8 cellular contexts compared by ENCODE assay signal in the genomic region with DNA sequence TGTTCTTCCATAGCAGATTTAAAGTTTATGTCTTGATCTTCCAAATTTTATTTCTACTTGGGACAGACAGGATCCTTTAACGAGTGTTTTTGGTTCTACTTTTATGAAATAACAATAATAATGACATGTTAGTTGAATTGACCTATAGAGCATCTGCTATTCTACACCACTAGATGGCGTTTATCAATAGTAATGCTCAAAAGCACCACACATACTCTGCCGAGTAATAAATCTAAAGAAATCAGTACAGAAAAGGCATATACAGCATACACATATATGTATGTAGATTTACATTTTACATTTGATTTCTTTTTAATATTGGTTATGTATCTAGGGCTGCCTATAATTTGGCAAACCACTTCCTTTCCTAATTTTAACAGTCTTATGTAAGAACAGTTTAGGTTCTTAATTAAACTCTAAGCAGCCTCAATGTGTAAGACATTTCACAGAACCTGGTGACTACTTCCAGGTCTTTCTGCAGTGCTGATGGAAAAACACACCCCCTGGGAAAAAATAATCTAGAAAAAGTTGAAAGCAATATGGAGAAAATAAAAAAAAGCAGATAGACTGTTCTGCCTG. TPM values are rescaled to one million over a fixed set of nuclear protein-coding genes. Genes with fewer than 3 reads are reported as not detected.
DNase-seq lines count a peak whose midpoint lies in the region; ATAC-seq, FAIRE-seq and TF ChIP-seq lines count a peak whose summit lies in the region.

No MANE protein-coding gene starts in this region.

- TF ChIP-seq CTCF in CD4-positive, alpha-beta T cell (IDR thresholded peaks at IDR 0.05): peak; percentile 90
- peak; percentile 56 to 69 (median 67); a peak in 5 of 6 replicates for TF ChIP-seq CTCF in GM12878 (IDR thresholded peaks at IDR 0.05 in 2 of 3, conservative IDR thresholded peaks at IDR 0.05 in 1 of 3; ENCODE audit: control insufficient read depth in 2 of 3, extremely low read depth in 1 of 3, insufficient read depth in 1 of 3, low read depth in 3 of 3, low read length in 3 of 3)
- TF ChIP-seq CTCF in thyroid gland (IDR thresholded peaks at IDR 0.05): peak; percentile 40 to 79 (median 68)

- TF ChIP-seq RAD21 in GM12878 (IDR thresholded peaks at IDR 0.05; ENCODE audit: insufficient read depth, low read depth, low read length): peak; percentile 68

- WGBS in GM12878 (ENCODE audit: insufficient coverage, insufficient replicate concordance, low lambda C conversion rate, missing lambda C conversion rate): 0% methylated on average over 3 of the region's 3 CpGs
- 1 to 4% methylated on average over 3 of the region's 3 CpGs for WGBS in thyroid gland, 2 donors

- H3K27ac Mint-ChIP-seq in CD4-positive, alpha-beta T cell: no peak overlapping the region

- SMC1A ChIA-PET in GM12878 (lab: Charles Lee; ENCODE audit: uncharacterized antibody, unreplicated experiment): no interaction called here

- no peak for TF ChIP-seq EP300 in GM12878 (IDR thresholded peaks at IDR 0.05; ENCODE audit: borderline replicate concordance in 1 of 2, control insufficient read depth in 1 of 2, low read depth in 2 of 2, low read length in 2 of 2)

- H3K9ac ChIP-seq in GM12878 (ENCODE audit: control insufficient read depth, insufficient read depth, low read length): no peak overlapping the region

- CTCF ChIA-PET in CD4-positive, alpha-beta T cell (lab: Charles Lee): no interaction called here
- CTCF ChIA-PET in GM12878 (lab: Yijun Ruan, JAX): interaction anchor here (1.4 kb wide), 1 partner anchor 604 kb away, joined by 6 read pairs; no protein-coding TSS in a partner anchor

- H2AFZ ChIP-seq in GM12878 (ENCODE audit: control insufficient read depth, low read depth, low read length): no peak overlapping the region

- H3K27me3 Mint-ChIP-seq in CD4-positive, alpha-beta T cell: peaks cover 22% of the 10 kb centered on the region

- H4K20me1 ChIP-seq in GM12878 (ENCODE audit: control insufficient read depth, insufficient read depth): no peaks in the 10 kb centered on the region

- peak overlapping the region; percentile 14 for H3K4me3 Mint-ChIP-seq in CD4-positive, alpha-beta T cell

- in situ Hi-C loops in GM12878 (cut with MboI): loop anchor here (10.0 kb wide), 1 partner anchor 389 kb away; no protein-coding TSS in a partner anchor

- FAIRE-seq in GM12878 (lab: Jason Lieb, UNC): peak; percentile 75

- no peaks in the 10 kb centered on the region for H3K36me3 Mint-ChIP-seq in CD4-positive, alpha-beta T cell (ENCODE audit: low read depth)

- TF ChIP-seq POLR2A in GM12878 (IDR thresholded peaks at IDR 0.05; ENCODE audit: low read depth, low read length) (no peak), thyroid gland (IDR thresholded peaks at IDR 0.05) (no peak)

- BruUV-seq in GM12878 (replicated peaks; lab: Mats Ljungman, UMichigan): no TSS peak

- no peak for DNase-seq in CD4-positive, alpha-beta T cell
- DNase-seq in NCI-H446 (lab: John Stamatoyannopoulos, UW): peak; percentile 11 to 79
- DNase-seq in GM12878 (ENCODE audit: low read depth, low spot score): no peak
- peak; percentile 65 for DNase-seq in inferior parietal cortex (ENCODE audit: extremely low spot score)
- no peak for DNase-seq in thyroid gland
- DNase-seq in islet precursor cell: no peak

- intact Hi-C loops in CD4-positive, alpha-beta T cell (cut with DNase I, micrococcal nuclease): loop anchor here (2.0 to 10.0 kb wide), 6 partner anchors 156 to 1111 kb away; partner anchors contain the start of genes NTPCR (in 1 of the 2) and TSNAX (in 1 of the 2)
- intact Hi-C loops in GM12878 (cut with micrococcal nuclease; ENCODE audit: unreplicated experiment) (loop anchor here (1.0 to 10.0 kb wide), 3 partner anchors 319 to 605 kb away; partner anchors contain the start of gene NTPCR), thyroid gland (cut with DNase I) (loop anchor here (5.0 kb wide), 1 partner anchor 606 kb away; no protein-coding TSS in a partner anchor)

- RAD21 ChIA-PET in GM12878 (lab: Charles Lee; ENCODE audit: unreplicated experiment): interaction anchor here (1.2 kb wide), 1 partner anchor 605 kb away, joined by 3 read pairs; no protein-coding TSS in a partner anchor

- no peaks in the 10 kb centered on the region for H3K9me3 ChIP-seq in CD4-positive, alpha-beta T cell (ENCODE audit: control insufficient read depth, low read length)
- H3K9me3 ChIP-seq in GM12878 (replicated peaks; ENCODE audit: control insufficient read depth, insufficient read depth, low read length): no peaks in the 10 kb centered on the region
- H3K9me3 ChIP-seq in thyroid gland: no peaks in the 10 kb centered on the region

- peak; percentile 81 for ATAC-seq in CD4-positive, alpha-beta T cell (ENCODE audit: poor library complexity)
- ATAC-seq in GM18909 (IDR thresholded peaks at IDR 0.05; ENCODE audit: poor library complexity, unreplicated experiment) (peak; percentile 77), HG03354 (IDR thresholded peaks at IDR 0.05; ENCODE audit: poor library complexity, severe bottlenecking, unreplicated experiment) (peak; percentile 87), GM12878 (peak; percentile 91)

- no peaks in the 10 kb centered on the region for H3K4me1 ChIP-seq in GM12878 (ENCODE audit: control insufficient read depth, insufficient read depth, low read length)
- H3K4me1 ChIP-seq in thyroid gland: peaks cover 15 to 19% of the 10 kb centered on the region in 2 donors

- POLR2A ChIA-PET in CD4-positive, alpha-beta T cell (lab: Charles Lee): no interaction called here
- POLR2A ChIA-PET in GM12878 (lab: Charles Lee): no interaction called here

- peaks cover 4% of the 10 kb centered on the region for H3K4me1 Mint-ChIP-seq in CD4-positive, alpha-beta T cell (ENCODE audit: low read depth)

- H3K4me3 ChIP-seq in GM12878 (no peak overlapping the region), thyroid gland (replicated peaks in 1 of 3) (no peak overlapping the region)

- no peak overlapping the region for H3K4me2 ChIP-seq in GM12878 (ENCODE audit: control insufficient read depth, insufficient read depth)

- H3K27ac ChIP-seq in CD4-positive, alpha-beta T cell (ENCODE audit: low read depth, low read length): no peak overlapping the region
- H3K27ac ChIP-seq in GM12878 (ENCODE audit: control insufficient read depth, insufficient read depth): no peak overlapping the region
- no peak overlapping the region for H3K27ac ChIP-seq in thyroid gland

- H3K36me3 ChIP-seq in GM12878 (ENCODE audit: control insufficient read depth in 2 of 2, insufficient read depth in 2 of 2, low read length in 1 of 2) (no peaks in the 10 kb centered on the region), thyroid gland (no peaks in the 10 kb centered on the region)

- peaks cover 5% of the 10 kb centered on the region for H3K27me3 ChIP-seq in CD4-positive, alpha-beta T cell (ENCODE audit: control insufficient read depth, insufficient read depth, low read length)
- H3K27me3 ChIP-seq in GM12878 (replicated peaks in 1 of 2; ENCODE audit: control insufficient read depth in 2 of 2, insufficient read depth in 2 of 2, low read length in 1 of 2) (0 out of 4 replicates have a peak, but pooled peaks cover 0 to under 1% of the 10 kb centered on the region in 2 experiments), thyroid gland (no peaks in the 10 kb centered on the region)

- no peaks in the 10 kb centered on the region for H3K79me2 ChIP-seq in GM12878 (ENCODE audit: control insufficient read depth, insufficient read depth, low read length)

- H3K9me3 Mint-ChIP-seq in CD4-positive, alpha-beta T cell: no peaks in the 10 kb centered on the region

TF ChIP-seq in GM12878, 131 proteins besides CTCF, POLR2A, EP300 and RAD21 (continues in another document):
- no peak for TF ChIP-seq SKIL (IDR thresholded peaks at IDR 0.05; ENCODE audit: low read depth, poor library complexity, severe bottlenecking)
- TF ChIP-seq ZNF24 (IDR thresholded peaks at IDR 0.05): peak; percentile 67
- TF ChIP-seq RUNX3 (IDR thresholded peaks at IDR 0.05; ENCODE audit: low read length): no peak

RNA-seq across cellular contexts. Expression of gene SIPA1L2, which starts 5.9 kb away (rescaled TPM):
- total RNA-seq in CD4-positive, alpha-beta T cell: 1 to 10 TPM; 1.8 to 1.9 TPM
- not detected in 2 replicates for total RNA-seq in GM12878 (2013; cell fraction: nucleolus; rRNA removed)
- total RNA-seq in GM12878 (2014; rRNA removed) (not detected in 2 replicates), GM12878 (2014; rRNA removed; fragmentation: Illumina TruSeq; extraction: Trizol) (not detected in 2 replicates), GM12878 (2021) (0.05 and 0.18 TPM in 2 replicates), thyroid gland (10 to 100 TPM; 15.6 to 44.9 (median 31.3) TPM)
- polyA plus RNA-seq in GM12878 (2011; ENCODE audit: low read depth): 0.03 TPM
- polyA plus RNA-seq in GM12878 (2011; rRNA removed) (0.01 and 0.03 TPM in 2 replicates), GM12878 (2014; fragmentation: Illumina TruSeq; extraction: Trizol) (0.11 TPM in 1 of 2 replicates, not detected in the other), GM12878 (2014; fragmentation: Nextera tagmentation; extraction: Ambion mirVana) (not detected), GM12878 (2014; rRNA removed) (not detected in 2 replicates), GM12878 (2016; fragmentation: Nextera tagmentation; extraction: Ambion mirVana) (not detected)
- polyA plus RNA-seq in GM12878 (2011; cell fraction: cytosol; rRNA removed): 0.02 and 0.03 TPM in 2 replicates
- polyA plus RNA-seq in GM12878 (2011; cell fraction: nucleus; rRNA removed): 0.01 and 0.09 TPM in 2 replicates
- 0.04 TPM in 1 of 2 replicates, not detected in the other for polyA plus RNA-seq in GM12878 (2012)
- polyA minus RNA-seq in GM12878 (2011; rRNA and poly(A)+ RNA removed): 0.15 TPM in 2 replicates
- polyA minus RNA-seq in GM12878 (2011; cell fraction: cytosol; rRNA and poly(A)+ RNA removed): not detected in 2 replicates
- under 0.01 and 0.19 TPM in 2 replicates for polyA minus RNA-seq in GM12878 (2011; cell fraction: nucleus; rRNA and poly(A)+ RNA removed)

Comparison
In these comparisons a context has a peak if more than half of its experiments do, and no peak if none do; other contexts are left out.
1. DNase-seq: peak in NCI-H446 (2 of 2) and inferior parietal cortex (single experiment); none in CD4-positive, alpha-beta T cell (0 of 10), GM12878 (single experiment), thyroid gland (0 of 2) and islet precursor cell (single experiment).
2. RNA of gene SIPA1L2, which starts 5.9 kb away (total RNA-seq): 15.6 to 44.9 TPM in thyroid gland; 1.8 to 1.9 TPM in CD4-positive, alpha-beta T cell and 0.05 to 0.18 TPM in GM12878; every median in the first group is over 4 times any median in the second.
3. Peak in every context shown above with its lines, with median percentiles within 50 percentile points of each other: ATAC-seq and CTCF ChIP-seq.